ENCODE assay signal across 12 cellular contexts in the genomic region with DNA sequence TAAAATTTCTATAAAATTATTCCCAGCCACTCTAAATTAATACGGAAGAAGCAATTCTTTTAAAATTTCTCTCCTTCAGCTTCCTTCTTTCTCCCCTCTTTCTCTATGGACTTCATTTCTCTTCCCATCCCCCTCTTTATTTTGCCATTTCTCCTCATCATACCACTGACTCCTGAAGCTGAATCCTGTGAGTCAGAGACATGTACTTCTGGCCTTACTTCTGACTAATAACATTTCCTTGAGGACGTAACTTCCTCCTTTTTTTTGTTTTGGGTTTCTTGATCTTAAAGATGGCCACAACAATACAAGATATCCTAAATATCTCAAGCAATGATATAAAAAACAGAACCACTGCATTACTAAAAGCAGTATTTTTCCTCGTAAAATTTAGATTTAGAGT.
DNase-seq lines count a peak whose midpoint lies in the region; ATAC-seq, FAIRE-seq and TF ChIP-seq lines count a peak whose summit lies in the region.
"Had no signal": no experiment of that assay in that cellular context is flagged by ENCODE, and none has a peak within 500 bp of the region (broad histone marks: within the 10 kb centered on the region; RNA-seq: fewer than 3 reads in every experiment).

No MANE protein-coding gene starts in this region.

- H3K9me3 ChIP-seq in left lung, result no peaks in the 10 kb centered on the region
- H3K9me3 ChIP-seq in aorta (ENCODE audit: control insufficient read depth, low read length), result no peaks in the 10 kb centered on the region
- H3K9me3 ChIP-seq: stomach had no signal

- H3K4me3 Mint-ChIP-seq in Calu3 (ENCODE audit: low read depth, unreplicated experiment), result no peak overlapping the region
- no peak overlapping the region for H3K4me3 Mint-ChIP-seq in activated B cell treated with CpG ODN at 0.5 μM for 24 hours

- H3K9me3 Mint-ChIP-seq in Calu3 (ENCODE audit: low read depth, unreplicated experiment) (no peaks in the 10 kb centered on the region), activated B cell treated with CpG ODN at 0.5 μM for 24 hours (peaks cover 2% of the 10 kb centered on the region)

- H3K4me3 ChIP-seq in left lung, result no peak overlapping the region
- no peak overlapping the region for H3K4me3 ChIP-seq in aorta (ENCODE audit: low read length in 2 of 2)
- H3K4me3 ChIP-seq: stomach had no signal

- H3K36me3 Mint-ChIP-seq in Calu3 (ENCODE audit: insufficient read depth, unreplicated experiment) (no peaks in the 10 kb centered on the region), activated B cell treated with CpG ODN at 0.5 μM for 24 hours (ENCODE audit: low read depth) (no peaks in the 10 kb centered on the region)

- H3K27ac Mint-ChIP-seq in Calu3 (ENCODE audit: unreplicated experiment) (peak overlapping the region; percentile 59), activated B cell treated with CpG ODN at 0.5 μM for 24 hours (peak overlapping the region; percentile 2)

- no peaks in the 10 kb centered on the region for H3K36me3 ChIP-seq in left lung
- no peaks in the 10 kb centered on the region for H3K36me3 ChIP-seq in aorta (ENCODE audit: control insufficient read depth in 1 of 2, insufficient read depth in 2 of 2, low read length in 1 of 2)
- H3K36me3 ChIP-seq: stomach had no signal

- H3K27me3 ChIP-seq in left lung (no peaks in the 10 kb centered on the region), aorta (ENCODE audit: control insufficient read depth in 1 of 2, insufficient read depth in 2 of 2, low read length in 1 of 2) (peaks cover 0 to 4% of the 10 kb centered on the region in 2 donors)
- H3K27me3 ChIP-seq: stomach had no signal

- H3K4me1 ChIP-seq in left lung (peaks cover 0 to 4% of the 10 kb centered on the region in 2 donors), aorta (ENCODE audit: control insufficient read depth in 1 of 2, insufficient read depth in 2 of 2, low read length in 2 of 2) (no peaks in the 10 kb centered on the region)
- H3K4me1 ChIP-seq: stomach had no signal

- BruUV-seq in Calu3 (replicated peaks; lab: Mats Ljungman, UMichigan), result no TSS peak

- DNase-seq in Calu3, result no peak
- DNase-seq in HTR-8/SVneo (ENCODE audit: insufficient read length, low spot score), result peak; percentile 46
- DNase-seq in activated B cell treated with CpG ODN at 0.5 μM for 24 hours, result no peak
- no peak for DNase-seq in left lung
- DNase-seq in aorta, result no peak
- no peak for DNase-seq in activated CD4-positive, alpha-beta T cell treated with anti-CD3 and anti-CD28 coated beads for 48 hours
- no peak for DNase-seq in occipital lobe (lab: John Stamatoyannopoulos, UW)
- no peak for DNase-seq in DMS153 (lab: John Stamatoyannopoulos, UW)
- DNase-seq: activated gamma-delta T cell, GF-D8, H7, stomach had no signal

- CTCF ChIA-PET in Calu3 (lab: Charles Lee) (interaction anchor here (0.7 kb wide), 1 partner anchor 63 kb away, joined by 3 read pairs; no protein-coding TSS in a partner anchor), activated B cell treated with CpG ODN at 0.5 μM for 24 hours (lab: Charles Lee) (no interaction called here)

- peak overlapping the region in 1 of 2 donors; percentile 14 for H3K27ac ChIP-seq in left lung
- H3K27ac ChIP-seq in aorta (ENCODE audit: low read depth in 1 of 2, low read length in 2 of 2), result no peak overlapping the region
- H3K27ac ChIP-seq: stomach had no signal

- FAIRE-seq in HTR-8/SVneo (lab: Jason Lieb, UNC), result no peak

- WGBS in aorta, 2 donors, result 71 to 82% methylated on average over 3 of the region's 3 CpGs

- intact Hi-C loops in Calu3 (cut with micrococcal nuclease; ENCODE audit: unreplicated experiment), result no loop called here
- intact Hi-C loops in activated B cell treated with CpG ODN at 0.5 μM for 24 hours (cut with micrococcal nuclease), result loop anchor here (5.0 kb wide), 1 partner anchor 62 kb away; a partner anchor contains a TSS
- intact Hi-C loops in left lung (cut with DNase I), result no loop called here
- intact Hi-C loops in aorta (cut with DNase I), result no loop called here

- POLR2A ChIA-PET in activated B cell treated with CpG ODN at 0.5 μM for 24 hours (lab: Charles Lee), result interaction anchor here (0.7 kb wide), 1 partner anchor 1566 kb away, joined by 3 read pairs; no protein-coding TSS in a partner anchor

- H3K4me1 Mint-ChIP-seq in Calu3 (ENCODE audit: low read depth, unreplicated experiment) (peaks cover 18% of the 10 kb centered on the region), activated B cell treated with CpG ODN at 0.5 μM for 24 hours (peaks cover 7% of the 10 kb centered on the region)

- no peaks in the 10 kb centered on the region for H3K27me3 Mint-ChIP-seq in Calu3 (ENCODE audit: unreplicated experiment)
- H3K27me3 Mint-ChIP-seq in activated B cell treated with CpG ODN at 0.5 μM for 24 hours, result no peaks in the 10 kb centered on the region

- TF ChIP-seq CTCF in Calu3 (IDR thresholded peaks at IDR 0.05; ENCODE audit: unreplicated experiment) (no peak), activated B cell treated with CpG ODN at 0.5 μM for 24 hours (IDR thresholded peaks at IDR 0.05) (no peak), left lung (IDR thresholded peaks at IDR 0.05) (no peak)

- ATAC-seq in activated B cell treated with CpG ODN at 0.5 μM for 24 hours (ENCODE audit: low read depth) (peak; percentile 56), left lung (peak; percentile 50), aorta (ENCODE audit: low FRiP score) (no peak)
